In the genomic region with DNA sequence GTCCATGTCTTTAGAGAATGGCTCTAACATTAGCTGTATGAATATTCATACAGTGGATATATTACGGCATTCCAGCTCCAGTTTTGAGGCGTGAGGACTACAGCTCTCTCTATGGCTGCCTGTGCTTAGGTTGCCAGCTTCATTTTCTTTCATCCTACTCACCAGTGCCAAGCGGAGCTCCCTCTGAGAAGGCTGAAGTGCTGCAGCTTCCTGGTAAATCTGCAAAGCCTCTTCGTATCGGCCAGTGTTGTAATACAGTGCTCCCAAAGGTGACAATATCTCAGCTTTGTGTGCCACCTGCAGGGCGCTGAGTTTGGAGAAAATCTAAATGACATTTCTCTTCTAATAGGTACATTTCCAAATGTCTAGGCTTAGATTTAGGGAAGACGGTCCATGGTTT, we compare ENCODE assay signal across 13 cellular contexts. TPM values are rescaled to one million over a fixed set of nuclear protein-coding genes. Genes with fewer than 3 reads are reported as not detected.
DNase-seq lines count a peak whose midpoint lies in the region; ATAC-seq and TF ChIP-seq lines count a peak whose summit lies in the region.
"Had no signal": no experiment of that assay in that cellular context is flagged by ENCODE, and none has a peak within 500 bp of the region (broad histone marks: within the 10 kb centered on the region; RNA-seq: fewer than 3 reads in every experiment).

No MANE protein-coding gene starts in this region.

- TF ChIP-seq RAD21 in HCT116 (IDR thresholded peaks at IDR 0.05; ENCODE audit: low read depth) = peak; percentile 64

- DNase-seq in BE2C (no peak), HCT116 (ENCODE audit: low read depth, low spot score) (no peak), Panc1 (ENCODE audit: low read depth, low spot score) (no peak), left lung (no peak), cerebellum (ENCODE audit: low spot score) (no peak), HK-2 (ENCODE audit: unreplicated experiment) (no peak), T-helper 2 cell (no peak)
- no peak for DNase-seq in activated T-cell treated with anti-CD3 and anti-CD28 coated beads, Interleukin-2, amount 50 U/mL, for 48 hours
- DNase-seq: activated T-cell treated with anti-CD3 and anti-CD28 coated beads, Interleukin-2, amount 50 U/mL, for 72 hours; CD4-positive, alpha-beta T cell; midbrain had no signal

- H3K4me2 ChIP-seq in HCT116 (ENCODE audit: low read length) = no peak overlapping the region

- H3K27ac ChIP-seq in HCT116 (ENCODE audit: low read depth, low read length) = no peak overlapping the region
- no peak overlapping the region for H3K27ac ChIP-seq in Panc1 (ENCODE audit: low read length)
- no peak overlapping the region for H3K27ac ChIP-seq in left lung
- H3K27ac ChIP-seq: epithelial cell of prostate had no signal

- H3K9me2 ChIP-seq in HCT116 (ENCODE audit: insufficient read depth) = no peaks in the 10 kb centered on the region

- TF ChIP-seq CTCF in BE2C (IDR thresholded peaks at IDR 0.05; ENCODE audit: low read depth, low read length) (0 out of 2 replicates have a peak, but pooled peaks have one; percentile 6), HCT116 (IDR thresholded peaks at IDR 0.05 in 2 of 3, conservative IDR thresholded peaks at IDR 0.05 in 1 of 3; ENCODE audit: borderline replicate concordance in 1 of 3, insufficient read depth in 1 of 3, low read depth in 2 of 3, low read length in 2 of 3) (peak in 2 of 3 experiments; percentile 20 to 42; a peak in 3 of 6 replicates), Panc1 (IDR thresholded peaks at IDR 0.05) (peak; percentile 45), left lung (IDR thresholded peaks at IDR 0.05) (no peak)

- H3K4me3 ChIP-seq in BE2C (ENCODE audit: low read depth, low read length) (no peak overlapping the region), HCT116 (replicated peaks in 1 of 2; ENCODE audit: low read depth in 1 of 2, low read length in 2 of 2) (no peak overlapping the region), Panc1 (ENCODE audit: low read depth in 2 of 2, low read length in 2 of 2) (no peak overlapping the region), left lung (no peak overlapping the region)

- no peaks in the 10 kb centered on the region for H3K9me3 ChIP-seq in BE2C
- H3K9me3 ChIP-seq in HCT116 (ENCODE audit: control insufficient read depth in 1 of 2, insufficient read depth in 1 of 2, low read depth in 1 of 2, low read length in 2 of 2) = no peaks in the 10 kb centered on the region
- no peaks in the 10 kb centered on the region for H3K9me3 ChIP-seq in Panc1 (ENCODE audit: control insufficient read depth, insufficient read depth, low read depth, low read length)
- no peaks in the 10 kb centered on the region for H3K9me3 ChIP-seq in left lung

- BruUV-seq in HCT116 (replicated peaks; lab: Mats Ljungman, UMichigan) = no TSS peak
- BruUV-seq in Panc1 (replicated peaks; lab: Mats Ljungman, UMichigan) = no TSS peak

- POLR2A ChIA-PET in HCT116 (lab: Charles Lee) (interaction anchor here (1.2 kb wide), 1 partner anchor 1238 kb away, joined by 3 read pairs; no protein-coding TSS in a partner anchor), Panc1 (lab: Charles Lee) (no interaction called here)

- H3K9ac ChIP-seq in HCT116 (ENCODE audit: low read length) = no peak overlapping the region

- RAD21 ChIA-PET in HCT116 (lab: Charles Lee; ENCODE audit: low non-redundant PET in 1 of 2, low total read pairs in 2 of 2, uncharacterized antibody in 2 of 2, unreplicated experiment in 2 of 2) = interaction anchor here in 1 of 2 experiments (0.7 kb wide), 1 partner anchor 200 kb away, joined by 3 read pairs; no protein-coding TSS in a partner anchor

- no peaks in the 10 kb centered on the region for H4K20me1 ChIP-seq in HCT116 (ENCODE audit: insufficient read depth)

- no peaks in the 10 kb centered on the region; the same call in 1 of the 2 replicates for H3K4me1 ChIP-seq in BE2C
- no peaks in the 10 kb centered on the region for H3K4me1 ChIP-seq in HCT116 (ENCODE audit: control insufficient read depth in 1 of 2, insufficient read depth in 2 of 2, low read length in 2 of 2)
- no peaks in the 10 kb centered on the region for H3K4me1 ChIP-seq in Panc1 (ENCODE audit: control insufficient read depth, insufficient read depth, low read length)
- no peaks in the 10 kb centered on the region for H3K4me1 ChIP-seq in left lung

- H3K27me3 ChIP-seq in BE2C = no peaks in the 10 kb centered on the region
- H3K27me3 ChIP-seq in HCT116 (ENCODE audit: insufficient read depth, low read length) = no peaks in the 10 kb centered on the region
- H3K27me3 ChIP-seq in Panc1 (ENCODE audit: control insufficient read depth, insufficient read depth, low read length) = peaks cover 6% of the 10 kb centered on the region; the same call in 1 of the 2 replicates
- H3K27me3 ChIP-seq in left lung = no peaks in the 10 kb centered on the region

- intact Hi-C loops in HCT116 (cut with micrococcal nuclease) (loop anchor here (1.0 to 10.0 kb wide), 3 partner anchors 208 to 1468 kb away; no protein-coding TSS in a partner anchor), Panc1 (cut with micrococcal nuclease; ENCODE audit: unreplicated experiment) (loop anchor here (5.0 kb wide), 2 partner anchors 210 to 1000 kb away; no protein-coding TSS in a partner anchor), left lung (cut with DNase I) (no loop called here)

- no peak for TF ChIP-seq POLR2A in HCT116 (IDR thresholded peaks at IDR 0.05; ENCODE audit: borderline replicate concordance, extremely low read depth, insufficient read depth, insufficient read length)

- H3K79me2 ChIP-seq in HCT116 (ENCODE audit: insufficient read depth, low read length) = no peaks in the 10 kb centered on the region

- ATAC-seq in HCT116 = 0 out of 2 replicates have a peak, but pooled peaks have one; percentile 40
- peak; percentile 73; the same call in 1 of the 2 replicates for ATAC-seq in Panc1
- peak; percentile 86 for ATAC-seq in left lung

- in situ Hi-C loops in Panc1 (cut with HindIII; ENCODE audit: low pct_unique_long_range_greater_than_20kb, low sequenced_read_pairs) = no loop called here

- no peaks in the 10 kb centered on the region for H3K36me3 ChIP-seq in BE2C
- no peaks in the 10 kb centered on the region for H3K36me3 ChIP-seq in HCT116 (ENCODE audit: control insufficient read depth in 1 of 2, insufficient read depth in 2 of 2, low read length in 2 of 2)
- no peaks in the 10 kb centered on the region for H3K36me3 ChIP-seq in Panc1 (ENCODE audit: control insufficient read depth, insufficient read depth, low read length)
- H3K36me3 ChIP-seq in left lung = no peaks in the 10 kb centered on the region

- H2AFZ ChIP-seq in HCT116 (ENCODE audit: low read depth, low read length, poor library complexity, severe bottlenecking) = no peak overlapping the region

- CTCF ChIA-PET in HCT116 (lab: Charles Lee) (interaction anchor here (0.7 to 1.7 kb wide), 8 partner anchors 34 to 1289 kb away, joined by 3 to 10 read pairs (median 4); no protein-coding TSS in a partner anchor), Panc1 (lab: Charles Lee) (interaction anchor here (0.6 kb wide), 3 partner anchors 41 to 199 kb away, joined by 3 read pairs; no protein-coding TSS in a partner anchor)

TF ChIP-seq in HCT116, 20 proteins besides CTCF, POLR2A, EP300 and RAD21:
- TF ChIP-seq CEBPB (IDR thresholded peaks at IDR 0.05; ENCODE audit: low read depth) (peak; percentile 44; the same call in 1 of the 2 replicates), POLR2AphosphoS5 (IDR thresholded peaks at IDR 0.05; ENCODE audit: low read depth, low read length) (no peak)

RNA-seq across cellular contexts. Expression of gene OVCH1, which starts 19.8 kb away (rescaled TPM):
- polyA plus RNA-seq in BE2C (2012; ENCODE audit: insufficient read depth, insufficient read length, low read depth) = not detected
- total RNA-seq in HCT116 (2021; ENCODE audit: unreplicated experiment) = not detected
- polyA plus RNA-seq in HCT116 (2012) = not detected in 2 replicates
- not detected for total RNA-seq in Panc1 (2021; ENCODE audit: unreplicated experiment)
- polyA plus RNA-seq in Panc1 (2012; ENCODE audit: insufficient read length) = not detected
- total RNA-seq in left lung = under 1 TPM; 0.20 to 0.89 TPM
- 1.6 TPM for total RNA-seq in cerebellum
- total RNA-seq: activated T-cell treated with anti-CD3 and anti-CD28 coated beads, Interleukin-2, amount 50 U/mL, for 72 hours; CD4-positive, alpha-beta T cell; renal cortical epithelial cell had no signal

Comparison
In these comparisons a context has a peak if more than half of its experiments do, and no peak if none do; other contexts are left out.
1. CTCF ChIP-seq: peak in BE2C (single experiment), HCT116 (2 of 3) and Panc1 (single experiment); none in left lung (0 of 2).
2. intact Hi-C loops: an anchor here in HCT116 (1.0 to 10.0 kb wide) and Panc1 (5.0 kb wide); none called in left lung.
3. Peak in every context shown above with its lines, with median percentiles within 50 percentile points of each other: ATAC-seq.